ENCODE assay signal across 22 cellular contexts in the genomic region with DNA sequence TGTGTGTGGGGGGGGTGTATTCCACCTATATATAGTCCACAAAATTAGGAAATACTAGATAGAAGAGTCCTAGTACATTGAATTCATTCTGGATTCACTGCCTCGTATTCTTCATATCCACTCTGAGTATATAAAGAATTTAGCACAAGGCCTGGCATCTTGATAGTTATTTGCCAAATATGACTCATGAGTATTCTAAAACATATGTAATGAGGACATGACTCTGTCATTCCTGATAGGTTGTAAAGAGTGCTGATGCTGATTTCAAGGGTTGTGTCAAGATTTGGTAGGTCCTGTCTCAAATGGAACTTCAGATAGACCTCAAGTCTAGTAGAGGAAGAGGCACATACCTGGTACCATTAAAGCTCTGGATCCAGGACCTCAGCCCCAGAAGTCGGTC.
"Had no signal": no experiment of that assay in that cellular context is flagged by ENCODE, and none has a peak within 500 bp of the region (broad histone marks: within the 10 kb centered on the region; RNA-seq: fewer than 3 reads in every experiment).

No MANE protein-coding gene starts in this region.

- H3K4me3 Mint-ChIP-seq: activated CD4-positive, alpha-beta memory T cell treated with anti-CD3 and anti-CD28 coated beads for 36 hours; activated CD4-positive, alpha-beta T cell treated with anti-CD3 and anti-CD28 coated beads for 36 hours; activated naive CD8-positive, alpha-beta T cell treated with anti-CD3 and anti-CD28 coated beads for 36 hours; activated T-helper 1 cell treated with anti-CD3 and anti-CD28 coated beads, Interleukin-12 subunit alpha, Interleukin-12 subunit beta, Interleukin-2, Interleukin-4 antibody, amounts not matched to agents 30 ng/mL and 10 ng/mL and 1 ng/mL, durations not matched to agents 14 hours and 24 hours and 36 hours; nephron progenitor cell; stimulated activated effector memory CD8-positive, alpha-beta T cell treated with anti-CD3 and anti-CD28 coated beads, Interleukin-12 subunit alpha, Interleukin-12 subunit beta, amount 100 ng/mL, for 72 hours; T-helper 2 cell treated with Interferon-gamma antibody and Interleukin-4, amounts not matched to agents 5 μg/mL and 100 μg/mL, for 36 hours; WTC11 had no signal

- H3K27me3 Mint-ChIP-seq: activated CD4-positive, alpha-beta memory T cell treated with anti-CD3 and anti-CD28 coated beads for 36 hours; activated CD4-positive, alpha-beta T cell treated with anti-CD3 and anti-CD28 coated beads for 36 hours; activated naive CD8-positive, alpha-beta T cell treated with anti-CD3 and anti-CD28 coated beads for 36 hours had no signal

- H3K27me3 ChIP-seq: dorsolateral prefrontal cortex, sigmoid colon, stomach, vagina had no signal

- H3K27ac Mint-ChIP-seq: activated CD4-positive, alpha-beta memory T cell treated with anti-CD3 and anti-CD28 coated beads for 36 hours; activated CD4-positive, alpha-beta T cell treated with anti-CD3 and anti-CD28 coated beads for 36 hours; activated T-helper 1 cell treated with anti-CD3 and anti-CD28 coated beads, Interleukin-12 subunit alpha, Interleukin-12 subunit beta, Interleukin-2, Interleukin-4 antibody, amounts not matched to agents 30 ng/mL and 10 ng/mL and 1 ng/mL, durations not matched to agents 14 hours and 24 hours and 36 hours; stimulated activated effector memory CD8-positive, alpha-beta T cell treated with anti-CD3 and anti-CD28 coated beads, Interleukin-12 subunit alpha, Interleukin-12 subunit beta, amount 100 ng/mL, for 72 hours; T-helper 2 cell treated with Interferon-gamma antibody and Interleukin-4, amounts not matched to agents 5 μg/mL and 100 μg/mL, for 36 hours; WTC11 had no signal

- ATAC-seq: activated CD4-positive, alpha-beta T cell treated with anti-CD3 and anti-CD28 coated beads for 36 hours; stimulated activated effector memory CD8-positive, alpha-beta T cell treated with anti-CD3 and anti-CD28 coated beads, Interleukin-12 subunit alpha, Interleukin-12 subunit beta, amount 100 ng/mL, for 72 hours; WTC11 had no signal

- H3K27ac ChIP-seq: dorsolateral prefrontal cortex, epithelial cell of prostate, sigmoid colon, stomach, vagina had no signal

- H3K36me3 Mint-ChIP-seq: stimulated activated effector memory CD8-positive, alpha-beta T cell treated with anti-CD3 and anti-CD28 coated beads, Interleukin-12 subunit alpha, Interleukin-12 subunit beta, amount 100 ng/mL, for 72 hours; WTC11 had no signal

- H3K4me1 Mint-ChIP-seq: activated CD4-positive, alpha-beta T cell treated with anti-CD3 and anti-CD28 coated beads for 36 hours; activated naive CD8-positive, alpha-beta T cell treated with anti-CD3 and anti-CD28 coated beads for 36 hours; stimulated activated effector memory CD8-positive, alpha-beta T cell treated with anti-CD3 and anti-CD28 coated beads, Interleukin-12 subunit alpha, Interleukin-12 subunit beta, amount 100 ng/mL, for 72 hours had no signal

- H3K36me3 ChIP-seq: vagina had no signal

- H3K9me3 ChIP-seq: sigmoid colon, stomach, vagina had no signal

- DNase-seq: activated CD4-positive, alpha-beta memory T cell treated with anti-CD3 and anti-CD28 coated beads for 36 hours; activated CD4-positive, alpha-beta T cell treated with anti-CD3 and anti-CD28 coated beads for 36 hours; activated naive CD4-positive, alpha-beta T cell; activated naive CD8-positive, alpha-beta T cell treated with anti-CD3 and anti-CD28 coated beads for 36 hours; activated T-cell treated with anti-CD3 and anti-CD28 coated beads for 4 hours; amniotic stem cell; dorsolateral prefrontal cortex; glutamatergic neuron; hypothalamus; midbrain; nephron progenitor cell; nucleus accumbens; sigmoid colon; stimulated activated CD4-positive, alpha-beta T cell treated with anti-CD3 and anti-CD28 coated beads, Interleukin-4, amount 100 ng/mL, for 24 hours; stomach; trophoblast cell had no signal

- H3K4me1 ChIP-seq: sigmoid colon, stomach, vagina had no signal

- H3K9me3 Mint-ChIP-seq: activated CD4-positive, alpha-beta memory T cell treated with anti-CD3 and anti-CD28 coated beads for 36 hours; activated naive CD8-positive, alpha-beta T cell treated with anti-CD3 and anti-CD28 coated beads for 36 hours; activated T-helper 1 cell treated with anti-CD3 and anti-CD28 coated beads, Interleukin-12 subunit alpha, Interleukin-12 subunit beta, Interleukin-2, Interleukin-4 antibody, amounts not matched to agents 30 ng/mL and 10 ng/mL and 1 ng/mL, durations not matched to agents 14 hours and 24 hours and 36 hours; nephron progenitor cell; stimulated activated effector memory CD8-positive, alpha-beta T cell treated with anti-CD3 and anti-CD28 coated beads, Interleukin-12 subunit alpha, Interleukin-12 subunit beta, amount 100 ng/mL, for 72 hours; T-helper 2 cell treated with Interferon-gamma antibody and Interleukin-4, amounts not matched to agents 5 μg/mL and 100 μg/mL, for 36 hours; WTC11 had no signal

- H3K4me3 ChIP-seq: dorsolateral prefrontal cortex, sigmoid colon, stomach, vagina had no signal
